In the genomic region with DNA sequence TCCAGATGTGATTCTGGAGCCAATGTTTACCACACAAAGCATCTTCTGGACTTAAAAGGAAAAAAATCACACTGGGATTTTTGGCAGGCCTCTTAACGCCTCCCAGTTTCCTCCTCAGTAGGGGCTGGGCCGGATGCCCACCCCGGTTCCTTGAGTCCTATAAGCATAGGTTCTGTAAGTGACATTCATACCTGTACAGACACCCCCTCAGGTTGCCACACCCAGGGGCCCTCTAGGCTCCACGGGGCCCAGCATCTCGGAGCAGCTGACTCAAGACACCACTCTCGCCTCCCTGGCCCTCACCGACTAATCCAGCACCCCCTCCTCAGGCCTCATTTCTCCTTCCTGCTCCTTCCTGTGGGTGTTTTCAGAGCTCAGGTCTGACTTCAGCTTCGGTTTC, we compare ENCODE assay signal across 1 cellular context.
TF ChIP-seq lines count a peak whose summit lies in the region.

No MANE protein-coding gene starts in this region.

TF ChIP-seq in H1, 55 proteins besides CTCF, POLR2A, EP300 and RAD21 (continued from another document):
- TF ChIP-seq RNF2 (IDR thresholded peaks at IDR 0.05; ENCODE audit: borderline replicate concordance, low read depth, low read length, missing control alignments, poor library complexity, severe bottlenecking) (no peak), SIX5 (IDR thresholded peaks at IDR 0.05; ENCODE audit: low read depth, low read length) (no peak), CBX5 (IDR thresholded peaks at IDR 0.05; ENCODE audit: low read depth, low read length) (no peak), RFX5 (IDR thresholded peaks at IDR 0.05; ENCODE audit: borderline replicate concordance, low read depth, low read length) (no peak), JUN (IDR thresholded peaks at IDR 0.05; ENCODE audit: low read depth, low read length) (no peak)
TF ChIP-seq in H1: peak in this region for 0.
